27 cellular contexts compared by ENCODE assay signal in the genomic region with DNA sequence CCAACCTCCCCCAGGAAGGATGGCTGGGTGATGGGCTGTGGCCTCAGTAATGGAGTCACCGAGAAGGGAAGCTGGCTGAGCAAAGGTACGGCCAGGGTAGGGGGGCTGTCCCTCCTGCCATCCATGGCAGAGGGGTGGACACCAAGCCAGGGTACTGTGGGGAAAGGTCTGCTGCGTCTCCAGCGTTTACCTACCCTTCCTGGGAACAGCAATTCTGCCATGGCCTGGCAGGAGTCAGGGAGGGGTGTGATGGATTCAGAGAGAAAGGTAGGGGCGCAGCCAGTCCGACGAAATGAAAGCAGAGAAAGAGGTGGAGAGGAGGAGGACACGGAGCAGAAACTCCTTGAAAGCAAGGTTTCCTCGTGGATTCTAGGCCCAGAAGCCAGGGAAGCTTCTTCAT.
DNase-seq lines count a peak whose midpoint lies in the region; ATAC-seq, FAIRE-seq and TF ChIP-seq lines count a peak whose summit lies in the region.
"Had no signal": no experiment of that assay in that cellular context is flagged by ENCODE, and none has a peak within 500 bp of the region (broad histone marks: within the 10 kb centered on the region; RNA-seq: fewer than 3 reads in every experiment).

No MANE protein-coding gene starts in this region.

- no peaks in the 10 kb centered on the region for H3K9me3 ChIP-seq in breast epithelium
- H3K9me3 ChIP-seq in H1 (ENCODE audit: insufficient read depth in 2 of 2, low read depth in 1 of 2, low read length in 1 of 2) = no peaks in the 10 kb centered on the region
- H3K9me3 ChIP-seq in ovary = no peaks in the 10 kb centered on the region
- H3K9me3 ChIP-seq in upper lobe of right lung = no peaks in the 10 kb centered on the region
- H3K9me3 ChIP-seq: BLaER1, esophagus muscularis mucosa, right atrium auricular region, SJCRH30, upper lobe of left lung had no signal

- H4K5ac ChIP-seq in H1 (ENCODE audit: insufficient read length, low read depth, low read length) = no peak overlapping the region

- H4K20me1 ChIP-seq in H1 (replicated peaks in 1 of 2; ENCODE audit: control insufficient read depth in 1 of 2, insufficient read depth in 2 of 2, low read length in 2 of 2) = no peaks in the 10 kb centered on the region
- H4K20me1 ChIP-seq: BLaER1 had no signal

- ATAC-seq in upper lobe of right lung = no peak
- ATAC-seq in GM21390 (IDR thresholded peaks at IDR 0.05; ENCODE audit: unreplicated experiment) = no peak
- ATAC-seq: left colon; stimulated activated memory B cell treated with anti-CD40 and anti-IgM and Interleukin-4, amounts not matched to agents 10 μg/mL and 1 μg/mL and 100 μg/mL, for 72 hours had no signal

- peaks cover 8 to 16% of the 10 kb centered on the region in 2 donors for H3K4me1 ChIP-seq in breast epithelium
- H3K4me1 ChIP-seq in H1 (replicated peaks in 1 of 4; ENCODE audit: control insufficient read depth in 3 of 4, insufficient read depth in 4 of 4, low read length in 3 of 4) = peaks cover 0 to 11% (median 8%) of the 10 kb centered on the region in 4 experiments; a peak in 6 of 7 replicates
- peaks cover 30% of the 10 kb centered on the region for H3K4me1 ChIP-seq in ovary (ENCODE audit: insufficient read depth)
- H3K4me1 ChIP-seq in upper lobe of right lung = peaks cover 11% of the 10 kb centered on the region

- DNase-seq in breast epithelium (ENCODE audit: low spot score in 2 of 2) (no peak), MCF 10A (ENCODE audit: unreplicated experiment) (no peak), H1 (ENCODE audit: low read depth in 1 of 2, low spot score in 2 of 2) (no peak), ovary (peak in 2 of 5 donors; percentile 31 to 42), upper lobe of right lung (peak; percentile 29), NCI-H524 (lab: John Stamatoyannopoulos, UW) (no peak), mesenteric fat pad (ENCODE audit: low spot score) (no peak)
- DNase-seq: activated CD4-positive, alpha-beta T cell treated with anti-CD3 and anti-CD28 coated beads, Interleukin-2, amount 50 U/mL, for 4 hours; amygdala; Calu3; cerebellar nuclear complex; effector CD8-positive, alpha-beta T cell; EL; left colon; MV-4-11; NCI-H1694; NCI-H774; SJCRH30; T-helper 2 cell; upper lobe of left lung; WERI-Rb-1 had no signal

- H3K27ac ChIP-seq in breast epithelium (peak overlapping the region; percentile 48 to 66), H1 (ENCODE audit: low read depth, low read length) (no peak overlapping the region), ovary (peak overlapping the region; percentile 33 to 49), upper lobe of right lung (no peak overlapping the region)
- H3K27ac ChIP-seq: BLaER1, KMS-11, SJCRH30, upper lobe of left lung, WERI-Rb-1 had no signal

- no peaks in the 10 kb centered on the region for H3K79me1 ChIP-seq in H1 (ENCODE audit: low read depth, low read length)

- H3K4ac ChIP-seq in H1 (replicated peaks; ENCODE audit: insufficient read length, low read depth, low read length) = no peak overlapping the region

- no peak overlapping the region for H2BK120ac ChIP-seq in H1 (replicated peaks; ENCODE audit: low read depth, low read length)

- H3K9ac ChIP-seq in H1 (replicated peaks in 1 of 4; ENCODE audit: extremely low read depth in 1 of 4, low read depth in 3 of 4, low read length in 3 of 4) = no peak overlapping the region
- H3K9ac ChIP-seq: BLaER1, KMS-11 had no signal

- H2BK12ac ChIP-seq in H1 (ENCODE audit: low read depth, low read length) = peak overlapping the region; percentile 75; the same call in 1 of the 2 replicates

- 83% methylated on average over 8 of the region's 9 CpGs; no CpG with 5 or more reads in 1 of the 2 experiments for WGBS in H1 (ENCODE audit: extremely low coverage in 1 of 2, insufficient coverage in 1 of 2, insufficient read length in 1 of 2, insufficient replicate concordance in 2 of 2, low coverage in 1 of 2, low lambda C conversion rate in 2 of 2, missing lambda C conversion rate in 1 of 2), 2 experiments
- 65 to 73% (median 71%) methylated on average over 8 to 9 of the region's 9 CpGs for WGBS in ovary, 3 donors

- no peak overlapping the region for H2BK20ac ChIP-seq in H1 (ENCODE audit: low read length)

- peaks cover 44% of the 10 kb centered on the region for H3K4me1 Mint-ChIP-seq in MCF 10A (ENCODE audit: insufficient read depth, unreplicated experiment)

- no peaks in the 10 kb centered on the region for H3K79me2 ChIP-seq in H1 (ENCODE audit: control insufficient read depth in 1 of 2, insufficient read depth in 2 of 2, low read length in 2 of 2)

- H3K9me3 Mint-ChIP-seq in MCF 10A (ENCODE audit: unreplicated experiment) = no peaks in the 10 kb centered on the region
- H3K9me3 Mint-ChIP-seq: stimulated activated memory B cell treated with anti-CD40 and anti-IgM and Interleukin-4, amounts not matched to agents 10 μg/mL and 1 μg/mL and 100 μg/mL, for 72 hours had no signal

- no peak overlapping the region for H4K8ac ChIP-seq in H1 (ENCODE audit: extremely low read depth, insufficient read depth, low read length)

- no peak for TF ChIP-seq CTCF in breast epithelium (IDR thresholded peaks at IDR 0.05)
- TF ChIP-seq CTCF in MCF 10A (IDR thresholded peaks at IDR 0.05; ENCODE audit: unreplicated experiment) = no peak
- no peak for TF ChIP-seq CTCF in H1 (IDR thresholded peaks at IDR 0.05; ENCODE audit: control extremely low read depth in 1 of 3, insufficient read depth in 1 of 3, low read depth in 1 of 3, low read length in 3 of 3)
- TF ChIP-seq CTCF in ovary (IDR thresholded peaks at IDR 0.05) = no peak
- no peak for TF ChIP-seq CTCF in upper lobe of right lung (IDR thresholded peaks at IDR 0.05)

- TF ChIP-seq RAD21 in H1 (IDR thresholded peaks at IDR 0.05 in 1 of 2, conservative IDR thresholded peaks at IDR 0.05 in 1 of 2; ENCODE audit: low read depth in 2 of 2, low read length in 2 of 2) = no peak

- H3K18ac ChIP-seq in H1 (ENCODE audit: extremely low read depth, low read length) = no peak overlapping the region

- no peak overlapping the region for H3K27ac Mint-ChIP-seq in MCF 10A (ENCODE audit: low read depth, unreplicated experiment)
- H3K27ac Mint-ChIP-seq: stimulated activated memory B cell treated with anti-CD40 and anti-IgM and Interleukin-4, amounts not matched to agents 10 μg/mL and 1 μg/mL and 100 μg/mL, for 72 hours had no signal

- H3K4me3 Mint-ChIP-seq in MCF 10A (ENCODE audit: unreplicated experiment) = no peak overlapping the region
- H3K4me3 Mint-ChIP-seq: stimulated activated memory B cell treated with anti-CD40 and anti-IgM and Interleukin-4, amounts not matched to agents 10 μg/mL and 1 μg/mL and 100 μg/mL, for 72 hours had no signal

- no peaks in the 10 kb centered on the region for H3K36me3 Mint-ChIP-seq in MCF 10A (ENCODE audit: insufficient read depth, unreplicated experiment)
- H3K36me3 Mint-ChIP-seq: stimulated activated memory B cell treated with anti-CD40 and anti-IgM and Interleukin-4, amounts not matched to agents 10 μg/mL and 1 μg/mL and 100 μg/mL, for 72 hours had no signal

- intact Hi-C loops in breast epithelium (cut with DNase I; ENCODE audit: low total_unique reads) = no loop called here
- intact Hi-C loops in MCF 10A (cut with micrococcal nuclease) = loop anchor here (5.0 kb wide), 1 partner anchor 44 kb away; no protein-coding TSS in a partner anchor
- intact Hi-C loops in ovary (cut with DNase I) = no loop called here
- intact Hi-C loops in upper lobe of right lung (cut with DNase I) = no loop called here

- no peak overlapping the region for H3K23ac ChIP-seq in H1 (ENCODE audit: insufficient read length)

- H3K36me3 ChIP-seq in breast epithelium (no peaks in the 10 kb centered on the region), H1 (ENCODE audit: control insufficient read depth in 2 of 4, insufficient read depth in 4 of 4, low read length in 3 of 4) (no peaks in the 10 kb centered on the region), ovary (no peaks in the 10 kb centered on the region), upper lobe of right lung (no peaks in the 10 kb centered on the region)
- H3K36me3 ChIP-seq: BLaER1, esophagus muscularis mucosa, right atrium auricular region, SJCRH30, upper lobe of left lung, WERI-Rb-1 had no signal

- H3K27me3 Mint-ChIP-seq in MCF 10A (ENCODE audit: insufficient read depth, unreplicated experiment) = no peaks in the 10 kb centered on the region
- H3K27me3 Mint-ChIP-seq: stimulated activated memory B cell treated with anti-CD40 and anti-IgM and Interleukin-4, amounts not matched to agents 10 μg/mL and 1 μg/mL and 100 μg/mL, for 72 hours had no signal

- no TSS peak for BruUV-seq in MCF 10A (replicated peaks; lab: Mats Ljungman, UMichigan)

- H3K4me3 ChIP-seq in breast epithelium (no peak overlapping the region), H1 (ENCODE audit: extremely low read depth in 1 of 4, insufficient read depth in 2 of 4, low read depth in 3 of 4, low read length in 4 of 4) (no peak overlapping the region), ovary (no peak overlapping the region), upper lobe of right lung (no peak overlapping the region)
- H3K4me3 ChIP-seq: BLaER1, esophagus muscularis mucosa, right atrium auricular region, SJCRH30, upper lobe of left lung had no signal

- H2AK5ac ChIP-seq in H1 (ENCODE audit: low read depth, low read length) = no peak overlapping the region

- no peak overlapping the region for H2BK5ac ChIP-seq in H1 (ENCODE audit: low read depth, low read length)

- H3K27me3 ChIP-seq in breast epithelium = no peaks in the 10 kb centered on the region
- no peaks in the 10 kb centered on the region for H3K27me3 ChIP-seq in H1 (replicated peaks in 1 of 4; ENCODE audit: control insufficient read depth in 3 of 4, extremely low read depth in 1 of 4, insufficient read depth in 3 of 4, low read length in 3 of 4)
- H3K27me3 ChIP-seq in ovary = no peaks in the 10 kb centered on the region
- H3K27me3 ChIP-seq in upper lobe of right lung = no peaks in the 10 kb centered on the region
- H3K27me3 ChIP-seq: esophagus muscularis mucosa, right atrium auricular region, SJCRH30, upper lobe of left lung had no signal

- TF ChIP-seq EP300 in H1 (IDR thresholded peaks at IDR 0.05; ENCODE audit: borderline replicate concordance in 1 of 2, low read depth in 2 of 2, low read length in 2 of 2) = no peak
- no peak for TF ChIP-seq EP300 in ovary (IDR thresholded peaks at IDR 0.05)

- H2BK15ac ChIP-seq in H1 (ENCODE audit: low read length) = no peak overlapping the region

- no peak overlapping the region for H3K14ac ChIP-seq in H1 (ENCODE audit: insufficient read length)

- CTCF ChIA-PET in MCF 10A (lab: Yijun Ruan, JAX) = interaction anchor here (0.6 to 0.7 kb wide), 2 partner anchors 56 to 104 kb away, joined by 3 read pairs; no protein-coding TSS in a partner anchor
- CTCF ChIA-PET in H1 (lab: Charles Lee; ENCODE audit: partially characterized antibody) = interaction anchor here (0.8 to 1.7 kb wide), 6 partner anchors 13 to 534 kb away, joined by 3 to 4 read pairs (median 4); no protein-coding TSS in a partner anchor

- H3K23me2 ChIP-seq in H1 (ENCODE audit: low read depth, low read length) = no peaks in the 10 kb centered on the region

- H3K56ac ChIP-seq in H1 (replicated peaks; ENCODE audit: insufficient read length, low read depth, low read length) = no peak overlapping the region

- no peak for FAIRE-seq in H1 (lab: Jason Lieb, UNC)

- no peak overlapping the region for H3K4me2 ChIP-seq in H1 (ENCODE audit: insufficient read depth in 1 of 2, low read depth in 2 of 2, low read length in 2 of 2)
- H3K4me2 ChIP-seq: BLaER1, KMS-11 had no signal

- no peak overlapping the region for H2AFZ ChIP-seq in H1 (ENCODE audit: low read length)

- H4K91ac ChIP-seq in H1 (replicated peaks; ENCODE audit: insufficient read length, low read length) = no peak overlapping the region

- TF ChIP-seq POLR2A in breast epithelium (IDR thresholded peaks at IDR 0.05) = no peak
- no peak for TF ChIP-seq POLR2A in H1 (IDR thresholded peaks at IDR 0.05; ENCODE audit: control extremely low read depth in 1 of 2, low read depth in 2 of 2, low read length in 2 of 2)
- TF ChIP-seq POLR2A in ovary (IDR thresholded peaks at IDR 0.05) = no peak

- POLR2A ChIA-PET in MCF 10A (lab: Yijun Ruan, JAX) = interaction anchor here (1.2 to 1.8 kb wide), 2 partner anchors 11 to 16 kb away, joined by 3 to 5 read pairs; no protein-coding TSS in a partner anchor
- POLR2A ChIA-PET in H1 (lab: Charles Lee; ENCODE audit: partially characterized antibody) = no interaction called here

Comparison
In these comparisons a context has a peak if more than half of its experiments do, and no peak if none do; other contexts are left out.
1. H3K27ac ChIP-seq: peak in breast epithelium (2 of 2) and ovary (2 of 2); none in H1 (single experiment) and upper lobe of right lung (single experiment).